Comparison of ENCODE assay signal across 20 cellular contexts in genomic region chr1:23083714-23084480, GRCh38.
DNase-seq lines count a peak whose midpoint lies in the region; ATAC-seq, FAIRE-seq and TF ChIP-seq lines count a peak whose summit lies in the region.
"Had no signal": no experiment of that assay in that cellular context is flagged by ENCODE, and none has a peak within 500 bp of the region (broad histone marks: within the 10 kb centered on the region; RNA-seq: fewer than 3 reads in every experiment).

No MANE protein-coding gene starts in this region.

- H3K27ac ChIP-seq in endothelial cell of umbilical vein (ENCODE audit: insufficient read depth, low read depth, low read length) (no peak overlapping the region), right lobe of liver (no peak overlapping the region), mammary epithelial cell (ENCODE audit: insufficient read depth, low read depth, low read length) (no peak overlapping the region), stomach (no peak overlapping the region)

- H2AFZ ChIP-seq in endothelial cell of umbilical vein (ENCODE audit: low read depth, low read length) = no peak overlapping the region
- H2AFZ ChIP-seq in mammary epithelial cell (ENCODE audit: low read depth, low read length) = no peak overlapping the region

- BruUV-seq in endothelial cell of umbilical vein (replicated peaks; lab: Mats Ljungman, UMichigan) (no TSS peak), mammary epithelial cell (replicated peaks; lab: Mats Ljungman, UMichigan) (no TSS peak)

- TF ChIP-seq POLR2A in endothelial cell of umbilical vein (IDR thresholded peaks at IDR 0.05; ENCODE audit: low read depth, low read length) = no peak
- no peak for TF ChIP-seq POLR2A in right lobe of liver (IDR thresholded peaks at IDR 0.05)
- TF ChIP-seq POLR2A in stomach (IDR thresholded peaks at IDR 0.05) = no peak

- H3K27ac Mint-ChIP-seq in activated CD4-positive, alpha-beta T cell treated with anti-CD3 and anti-CD28 coated beads for 36 hours = peak overlapping the region; percentile 4
- no peak overlapping the region for H3K27ac Mint-ChIP-seq in activated CD4-positive, alpha-beta T cell treated with anti-CD3 and anti-CD28 coated beads, Interleukin-2, amount 10 ng/mL, durations not matched to agents 7 days and 5 days
- H3K27ac Mint-ChIP-seq: activated T-helper 2 cell treated with anti-CD3 and anti-CD28 coated beads, Interferon-gamma antibody, Interleukin-2, Interleukin-4, amounts not matched to agents 10 μg/mL and 5 μg/mL and 100 μg/mL, durations not matched to agents 14 hours and 24 hours and 36 hours; stimulated activated effector memory CD8-positive, alpha-beta T cell treated with anti-CD3 and anti-CD28 coated beads, Interleukin-12 subunit alpha, Interleukin-12 subunit beta, amount 100 ng/mL, for 72 hours had no signal

- no peak for TF ChIP-seq CTCF in endothelial cell of umbilical vein (IDR thresholded peaks at IDR 0.05; ENCODE audit: extremely low read depth in 1 of 2, insufficient read depth in 1 of 2, low read depth in 1 of 2, low read length in 2 of 2)
- no peak for TF ChIP-seq CTCF in right lobe of liver (IDR thresholded peaks at IDR 0.05)
- no peak for TF ChIP-seq CTCF in mammary epithelial cell (conservative IDR thresholded peaks at IDR 0.05 in 1 of 2, IDR thresholded peaks at IDR 0.05 in 1 of 2; ENCODE audit: extremely low read depth in 1 of 2, insufficient read depth in 1 of 2, low read depth in 1 of 2, low read length in 2 of 2)
- no peak for TF ChIP-seq CTCF in stomach (IDR thresholded peaks at IDR 0.05)

- H3K4me3 ChIP-seq in endothelial cell of umbilical vein (replicated peaks in 1 of 3; ENCODE audit: insufficient read depth in 1 of 3, low read depth in 1 of 3, low read length in 3 of 3) (no peak overlapping the region), right lobe of liver (no peak overlapping the region), mammary epithelial cell (replicated peaks in 1 of 3; ENCODE audit: insufficient read depth in 1 of 3, low read depth in 2 of 3, low read length in 3 of 3) (no peak overlapping the region), stomach (no peak overlapping the region)

- H3K9me3 Mint-ChIP-seq in activated CD4-positive, alpha-beta T cell treated with anti-CD3 and anti-CD28 coated beads for 36 hours (ENCODE audit: low read depth) = no peaks in the 10 kb centered on the region
- no peaks in the 10 kb centered on the region for H3K9me3 Mint-ChIP-seq in activated CD4-positive, alpha-beta T cell treated with anti-CD3 and anti-CD28 coated beads, Interleukin-2, amount 10 ng/mL, durations not matched to agents 7 days and 5 days
- H3K9me3 Mint-ChIP-seq: activated T-helper 2 cell treated with anti-CD3 and anti-CD28 coated beads, Interferon-gamma antibody, Interleukin-2, Interleukin-4, amounts not matched to agents 10 μg/mL and 5 μg/mL and 100 μg/mL, durations not matched to agents 14 hours and 24 hours and 36 hours; CD8-positive, alpha-beta memory T cell; stimulated activated effector memory CD8-positive, alpha-beta T cell treated with anti-CD3 and anti-CD28 coated beads, Interleukin-12 subunit alpha, Interleukin-12 subunit beta, amount 100 ng/mL, for 72 hours had no signal

- peaks cover 3% of the 10 kb centered on the region for H4K20me1 ChIP-seq in endothelial cell of umbilical vein (replicated peaks; ENCODE audit: control insufficient read depth, extremely low read depth, insufficient read depth, low read length)
- peaks cover 3% of the 10 kb centered on the region for H4K20me1 ChIP-seq in mammary epithelial cell (ENCODE audit: insufficient read depth, low read length)

- FAIRE-seq in endothelial cell of umbilical vein (lab: Jason Lieb, UNC) = no peak
- FAIRE-seq: endometrium, GM18507 had no signal

- no peak for ATAC-seq in activated CD4-positive, alpha-beta T cell treated with anti-CD3 and anti-CD28 coated beads for 36 hours
- ATAC-seq in right lobe of liver = peak; percentile 60 to 86 (median 80)
- ATAC-seq: stimulated activated effector memory CD8-positive, alpha-beta T cell treated with anti-CD3 and anti-CD28 coated beads, Interleukin-12 subunit alpha, Interleukin-12 subunit beta, amount 100 ng/mL, for 72 hours had no signal

- H3K27me3 Mint-ChIP-seq in activated CD4-positive, alpha-beta T cell treated with anti-CD3 and anti-CD28 coated beads for 36 hours = no peaks in the 10 kb centered on the region
- no peaks in the 10 kb centered on the region for H3K27me3 Mint-ChIP-seq in activated CD4-positive, alpha-beta T cell treated with anti-CD3 and anti-CD28 coated beads, Interleukin-2, amount 10 ng/mL, durations not matched to agents 7 days and 5 days
- H3K27me3 Mint-ChIP-seq: CD8-positive, alpha-beta memory T cell had no signal

- no peaks in the 10 kb centered on the region for H3K4me1 Mint-ChIP-seq in activated CD4-positive, alpha-beta T cell treated with anti-CD3 and anti-CD28 coated beads for 36 hours
- no peaks in the 10 kb centered on the region for H3K4me1 Mint-ChIP-seq in activated CD4-positive, alpha-beta T cell treated with anti-CD3 and anti-CD28 coated beads, Interleukin-2, amount 10 ng/mL, durations not matched to agents 7 days and 5 days
- H3K4me1 Mint-ChIP-seq: stimulated activated effector memory CD8-positive, alpha-beta T cell treated with anti-CD3 and anti-CD28 coated beads, Interleukin-12 subunit alpha, Interleukin-12 subunit beta, amount 100 ng/mL, for 72 hours had no signal

- H3K9ac ChIP-seq in endothelial cell of umbilical vein (replicated peaks; ENCODE audit: extremely low read depth, insufficient read depth, low read length) (no peak overlapping the region), mammary epithelial cell (ENCODE audit: insufficient read depth, low read length) (no peak overlapping the region)

- TF ChIP-seq EP300 in stomach (IDR thresholded peaks at IDR 0.05) = no peak

- peaks cover 28 to 59% of the 10 kb centered on the region in 2 experiments for H3K36me3 ChIP-seq in endothelial cell of umbilical vein (ENCODE audit: control insufficient read depth in 2 of 2, extremely low read depth in 1 of 2, insufficient read depth in 2 of 2, low read length in 2 of 2)
- H3K36me3 ChIP-seq in right lobe of liver = peaks cover 0 to 47% (median 2%) of the 10 kb centered on the region in 4 donors
- H3K36me3 ChIP-seq in mammary epithelial cell (ENCODE audit: insufficient read depth, low read length) = peaks cover 49% of the 10 kb centered on the region
- peaks cover 57 to 100% (median 100%) of the 10 kb centered on the region in 4 donors for H3K36me3 ChIP-seq in stomach

- POLR2A ChIA-PET in activated CD4-positive, alpha-beta T cell treated with anti-CD3 and anti-CD28 coated beads for 36 hours (lab: Charles Lee) = no interaction called here
- POLR2A ChIA-PET in activated CD4-positive, alpha-beta T cell treated with anti-CD3 and anti-CD28 coated beads, Interleukin-2, amount 10 ng/mL, durations not matched to agents 7 days and 5 days (lab: Charles Lee) = no interaction called here
- POLR2A ChIA-PET in endothelial cell of umbilical vein (lab: Charles Lee) = no interaction called here

- H3K4me1 ChIP-seq in endothelial cell of umbilical vein (ENCODE audit: control insufficient read depth, extremely low read depth, insufficient read depth, low read length) (peaks cover 11% of the 10 kb centered on the region), right lobe of liver (no peaks in the 10 kb centered on the region), mammary epithelial cell (ENCODE audit: insufficient read depth, low read length) (peaks cover 4% of the 10 kb centered on the region), stomach (peaks cover 0 to 9% (median 4%) of the 10 kb centered on the region in 4 donors)

- H3K79me2 ChIP-seq in endothelial cell of umbilical vein (ENCODE audit: control insufficient read depth, insufficient read depth, low read length) (peaks cover 12% of the 10 kb centered on the region), mammary epithelial cell (ENCODE audit: insufficient read depth, low read length) (peaks cover 9% of the 10 kb centered on the region)

- no peaks in the 10 kb centered on the region for H3K9me1 ChIP-seq in endothelial cell of umbilical vein (replicated peaks; ENCODE audit: control insufficient read depth, extremely low read depth, insufficient read depth, low read length)

- H3K27me3 ChIP-seq in endothelial cell of umbilical vein (ENCODE audit: control insufficient read depth in 2 of 2, insufficient read depth in 2 of 2, low read length in 2 of 2) = no peaks in the 10 kb centered on the region
- H3K27me3 ChIP-seq in right lobe of liver = no peaks in the 10 kb centered on the region
- H3K27me3 ChIP-seq in mammary epithelial cell (ENCODE audit: insufficient read depth, low read length) = no peaks in the 10 kb centered on the region
- H3K27me3 ChIP-seq in stomach = no peaks in the 10 kb centered on the region

- dilution Hi-C loops in endothelial cell of umbilical vein (cut with MboI; ENCODE audit: extremely low pct_ligation_motif_present, low sequenced_read_pairs) = no loop called here
- dilution Hi-C loops in mammary epithelial cell (cut with HindIII; ENCODE audit: low sequenced_read_pairs) = no loop called here

- CTCF ChIA-PET in activated CD4-positive, alpha-beta T cell treated with anti-CD3 and anti-CD28 coated beads for 36 hours (lab: Charles Lee) = no interaction called here
- CTCF ChIA-PET in activated CD4-positive, alpha-beta T cell treated with anti-CD3 and anti-CD28 coated beads, Interleukin-2, amount 10 ng/mL, durations not matched to agents 7 days and 5 days (lab: Charles Lee) = no interaction called here
- CTCF ChIA-PET in endothelial cell of umbilical vein (lab: Charles Lee) (no interaction called here), mammary epithelial cell (lab: Charles Lee; ENCODE audit: low non-redundant PET) (no interaction called here)

- no peak overlapping the region for H3K4me2 ChIP-seq in endothelial cell of umbilical vein (ENCODE audit: insufficient read depth, low read length)
- no peak overlapping the region for H3K4me2 ChIP-seq in mammary epithelial cell (ENCODE audit: insufficient read depth, low read depth, low read length)

- no peak overlapping the region for H3K4me3 Mint-ChIP-seq in activated CD4-positive, alpha-beta T cell treated with anti-CD3 and anti-CD28 coated beads for 36 hours
- H3K4me3 Mint-ChIP-seq in activated CD4-positive, alpha-beta T cell treated with anti-CD3 and anti-CD28 coated beads, Interleukin-2, amount 10 ng/mL, durations not matched to agents 7 days and 5 days = no peak overlapping the region
- H3K4me3 Mint-ChIP-seq: CD8-positive, alpha-beta memory T cell; stimulated activated effector memory CD8-positive, alpha-beta T cell treated with anti-CD3 and anti-CD28 coated beads, Interleukin-12 subunit alpha, Interleukin-12 subunit beta, amount 100 ng/mL, for 72 hours had no signal

- DNase-seq in activated CD4-positive, alpha-beta T cell treated with anti-CD3 and anti-CD28 coated beads for 36 hours = no peak
- DNase-seq in activated CD4-positive, alpha-beta T cell treated with anti-CD3 and anti-CD28 coated beads, Interleukin-2, amount 10 ng/mL, durations not matched to agents 7 days and 5 days = no peak
- DNase-seq in endothelial cell of umbilical vein (ENCODE audit: low read depth, low spot score) (peak; percentile 49), right lobe of liver (peak in 2 of 3 donors; percentile 31 to 54), ureter (ENCODE audit: low spot score) (peak; percentile 57), mammary epithelial cell (no peak), NCI-H1092 (lab: John Stamatoyannopoulos, UW) (no peak), stomach (no peak)
- DNase-seq: activated CD4-positive, alpha-beta T cell treated with anti-CD3 and anti-CD28 coated beads, Interleukin-2, amount 50 U/mL, for 4 hours; CD8-positive, alpha-beta memory T cell; GF-D8; kidney glomerular epithelial cell; NCI-H1092 treated with DMSO at 0.1 percent for 48 hours; NCI-H2171; SHP77 treated with DMSO at 0.1 percent for 48 hours; T-helper 9 cell had no signal

- H3K36me3 Mint-ChIP-seq in activated CD4-positive, alpha-beta T cell treated with anti-CD3 and anti-CD28 coated beads for 36 hours (ENCODE audit: low read depth) = peaks cover 48% of the 10 kb centered on the region
- peaks cover 44% of the 10 kb centered on the region for H3K36me3 Mint-ChIP-seq in activated CD4-positive, alpha-beta T cell treated with anti-CD3 and anti-CD28 coated beads, Interleukin-2, amount 10 ng/mL, durations not matched to agents 7 days and 5 days (ENCODE audit: low read depth)

- in situ Hi-C loops in mammary epithelial cell (cut with MboI; ENCODE audit: low sequenced_read_pairs in 2 of 2) = no loop called here

- H3K9me3 ChIP-seq in endothelial cell of umbilical vein (replicated peaks; ENCODE audit: control insufficient read depth, insufficient read depth, low read length) = no peaks in the 10 kb centered on the region
- H3K9me3 ChIP-seq in right lobe of liver = no peaks in the 10 kb centered on the region
- no peaks in the 10 kb centered on the region for H3K9me3 ChIP-seq in mammary epithelial cell (replicated peaks; ENCODE audit: insufficient read depth, low read length)
- H3K9me3 ChIP-seq in stomach = no peaks in the 10 kb centered on the region

- 47% methylated on average over 3 of the region's 5 CpGs for WGBS in right lobe of liver (ENCODE audit: insufficient coverage, low coverage, low lambda C conversion rate, missing lambda C conversion rate)
- WGBS in mammary epithelial cell (ENCODE audit: low coverage, missing lambda C conversion rate) = 42% methylated on average over 5 of the region's 5 CpGs
- WGBS in stomach, 5 donors = 58 to 72% (median 66%) methylated on average over 5 of the region's 5 CpGs

- intact Hi-C loops in activated CD4-positive, alpha-beta T cell treated with anti-CD3 and anti-CD28 coated beads for 36 hours (cut with DNase I, micrococcal nuclease) = no loop called here
- intact Hi-C loops in endothelial cell of umbilical vein (cut with micrococcal nuclease) = loop anchor here (5.0 kb wide), 1 partner anchor 107 kb away; no protein-coding TSS in a partner anchor
- intact Hi-C loops in right lobe of liver (cut with DNase I) = no loop called here
- intact Hi-C loops in mammary epithelial cell (cut with micrococcal nuclease) = no loop called here
- intact Hi-C loops in stomach (cut with DNase I; ENCODE audit: low total_unique reads) = no loop called here

Comparison
In these comparisons a context has a peak if more than half of its experiments do, and no peak if none do; other contexts are left out.
1. DNase-seq: peak in endothelial cell of umbilical vein (single experiment), right lobe of liver (2 of 3) and ureter (single experiment); none in activated CD4-positive, alpha-beta T cell treated with anti-CD3 and anti-CD28 coated beads for 36 hours (single experiment), activated CD4-positive, alpha-beta T cell treated with anti-CD3 and anti-CD28 coated beads, Interleukin-2, amount 10 ng/mL, durations not matched to agents 7 days and 5 days (single experiment), mammary epithelial cell (single experiment), NCI-H1092 (single experiment) and stomach (single experiment).